In the genomic region with DNA sequence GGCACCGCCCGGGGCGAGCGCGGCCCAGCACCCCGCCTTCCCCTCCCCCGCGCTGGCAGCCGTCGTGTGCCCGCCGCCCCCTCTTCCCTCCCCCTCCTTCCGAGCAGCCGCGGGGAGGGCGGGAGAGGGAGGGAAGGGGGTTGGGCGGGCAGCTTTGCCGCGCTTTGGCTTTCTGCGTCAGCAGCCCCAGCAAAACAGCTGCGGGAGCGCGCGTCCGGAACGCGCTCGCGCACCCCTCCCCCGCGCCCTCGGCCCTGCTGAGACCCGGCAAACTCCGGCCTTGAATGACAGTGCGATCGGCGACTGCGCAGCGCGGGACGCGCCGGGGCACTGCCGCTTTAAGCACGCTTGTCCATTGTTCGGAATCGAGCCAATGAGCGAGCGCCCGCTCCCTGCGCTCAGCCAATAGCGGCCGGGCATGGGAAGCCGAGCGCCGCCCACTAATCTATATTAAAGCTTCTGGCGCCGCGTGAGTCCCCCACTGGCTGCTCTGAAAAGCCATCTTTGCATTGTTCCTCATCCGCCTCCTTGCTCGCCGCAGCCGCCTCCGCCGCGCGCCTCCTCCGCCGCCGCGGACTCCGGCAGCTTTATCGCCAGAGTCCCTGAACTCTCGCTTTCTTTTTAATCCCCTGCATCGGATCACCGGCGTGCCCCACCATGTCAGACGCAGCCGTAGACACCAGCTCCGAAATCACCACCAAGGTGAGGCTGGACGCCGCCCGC, we compare ENCODE assay signal across 8 cellular contexts. TPM values are rescaled to one million over a fixed set of nuclear protein-coding genes. Genes with fewer than 3 reads are reported as not detected.
DNase-seq lines count a peak whose midpoint lies in the region; ATAC-seq, FAIRE-seq and TF ChIP-seq lines count a peak whose summit lies in the region.

A gene with protein sequence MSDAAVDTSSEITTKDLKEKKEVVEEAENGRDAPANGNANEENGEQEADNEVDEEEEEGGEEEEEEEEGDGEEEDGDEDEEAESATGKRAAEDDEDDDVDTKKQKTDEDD (plus strand): TSS at position 476 of the 723 bp plus-strand sequence. CDS start 182 bp downstream, at position 658.

- in situ Hi-C loops in mammary epithelial cell (cut with MboI; ENCODE audit: low sequenced_read_pairs in 2 of 2) = loop anchor here in 1 of 2 donors (5.0 kb wide), 1 partner anchor 96 kb away; no protein-coding TSS in a partner anchor

- peaks cover 16% of the 10 kb centered on the region for H4K20me1 ChIP-seq in mammary epithelial cell (ENCODE audit: insufficient read depth, low read length)

- 2% methylated on average over 20 of the region's 83 CpGs for WGBS in mammary epithelial cell (ENCODE audit: low coverage, missing lambda C conversion rate)
- WGBS in small intestine, 3 donors = 0 to 1% (median 0%) methylated on average over 52 to 83 of the region's 83 CpGs

- no peaks in the 10 kb centered on the region for H3K27me3 ChIP-seq in ACC112 (ENCODE audit: insufficient read depth, low read length)
- H3K27me3 ChIP-seq in WERI-Rb-1 (ENCODE audit: insufficient read depth, low read depth, severe bottlenecking) = no peaks in the 10 kb centered on the region
- no peaks in the 10 kb centered on the region for H3K27me3 ChIP-seq in mammary epithelial cell (ENCODE audit: insufficient read depth, low read length)
- H3K27me3 ChIP-seq in iPS-20b (ENCODE audit: insufficient read depth, low read length) = no peaks in the 10 kb centered on the region
- no peaks in the 10 kb centered on the region for H3K27me3 ChIP-seq in small intestine (ENCODE audit: control insufficient read depth in 2 of 2, insufficient read depth in 2 of 2, low read length in 2 of 2)

- dilution Hi-C loops in mammary epithelial cell (cut with HindIII; ENCODE audit: low sequenced_read_pairs) = no loop called here

- intact Hi-C loops in mammary epithelial cell (cut with micrococcal nuclease) = loop anchor here (5.0 kb wide), 1 partner anchor 246 kb away; a partner anchor contains a TSS

- H3K36me3 ChIP-seq in ACC112 (ENCODE audit: insufficient read depth, low read length) (0 out of 2 replicates have a peak, but pooled peaks cover 5% of the 10 kb centered on the region), WERI-Rb-1 (peaks cover 49% of the 10 kb centered on the region), mammary epithelial cell (ENCODE audit: insufficient read depth, low read length) (peaks cover 8% of the 10 kb centered on the region), iPS-20b (ENCODE audit: insufficient read depth, low read depth, low read length) (peaks cover 32% of the 10 kb centered on the region), small intestine (ENCODE audit: control insufficient read depth in 2 of 2, insufficient read depth in 2 of 2, low read length in 2 of 2) (peaks cover 8% of the 10 kb centered on the region in 2 donors)

- peaks cover 17% of the 10 kb centered on the region for H3K4me1 ChIP-seq in ACC112 (ENCODE audit: control insufficient read depth, insufficient read depth, low read length, unreplicated experiment)
- H3K4me1 ChIP-seq in mammary epithelial cell (ENCODE audit: insufficient read depth, low read length) = peaks cover 25% of the 10 kb centered on the region
- H3K4me1 ChIP-seq in iPS-20b (ENCODE audit: insufficient read depth, low read length) = peaks cover 10% of the 10 kb centered on the region; the same call in 1 of the 2 replicates
- H3K4me1 ChIP-seq in small intestine (ENCODE audit: control insufficient read depth in 2 of 2, insufficient read depth in 1 of 2, low read depth in 1 of 2, low read length in 1 of 2) = peaks cover 0 to 8% of the 10 kb centered on the region in 2 donors

- H2AFZ ChIP-seq in ACC112 (ENCODE audit: low read length, unreplicated experiment) (peak within 1 kb of the TSS; percentile 94), mammary epithelial cell (ENCODE audit: low read depth, low read length) (peak within 1 kb of the TSS; percentile 97)

- BruUV-seq in mammary epithelial cell (replicated peaks; lab: Mats Ljungman, UMichigan) = no TSS peak

- H3K9me3 ChIP-seq in WERI-Rb-1 (ENCODE audit: severe bottlenecking) = peaks cover 2% of the 10 kb centered on the region
- no peaks in the 10 kb centered on the region for H3K9me3 ChIP-seq in mammary epithelial cell (replicated peaks; ENCODE audit: insufficient read depth, low read length)
- no peaks in the 10 kb centered on the region for H3K9me3 ChIP-seq in iPS-20b (ENCODE audit: insufficient read depth, low read depth, low read length)
- no peaks in the 10 kb centered on the region for H3K9me3 ChIP-seq in small intestine (ENCODE audit: control insufficient read depth, low read depth)

- H3K4me2 ChIP-seq in mammary epithelial cell (ENCODE audit: insufficient read depth, low read depth, low read length) = peak within 1 kb of the TSS; percentile 74

- DNase-seq in NCI-H2227 (lab: John Stamatoyannopoulos, UW; ENCODE audit: unreplicated experiment) (peak; percentile 99), WERI-Rb-1 (peak; percentile 99), mammary epithelial cell (peak; percentile 99), small intestine (peak; percentile 99)

- peaks cover 52% of the 10 kb centered on the region for H3K79me2 ChIP-seq in ACC112 (ENCODE audit: control insufficient read depth, insufficient read depth, low read length, unreplicated experiment)
- H3K79me2 ChIP-seq in mammary epithelial cell (ENCODE audit: insufficient read depth, low read length) = peaks cover 49% of the 10 kb centered on the region

- H3K4me3 ChIP-seq in ACC112 (ENCODE audit: low read depth, low read length) = peak within 1 kb of the TSS; percentile 87
- peak within 1 kb of the TSS; percentile 98 for H3K4me3 ChIP-seq in WERI-Rb-1 (ENCODE audit: low read depth, low read length)
- H3K4me3 ChIP-seq in mammary epithelial cell (replicated peaks in 1 of 3; ENCODE audit: insufficient read depth in 1 of 3, low read depth in 2 of 3, low read length in 3 of 3) = peak within 1 kb of the TSS; percentile 67 to 87 (median 81)
- H3K4me3 ChIP-seq in iPS-20b (ENCODE audit: low read length) = peak within 1 kb of the TSS; percentile 97
- H3K4me3 ChIP-seq in small intestine (ENCODE audit: low read depth in 1 of 2, low read length in 2 of 2) = peak within 1 kb of the TSS; percentile 95 to 99

- no peak for FAIRE-seq in small intestine (lab: Jason Lieb, UNC)

- no peak for TF ChIP-seq CTCF in WERI-Rb-1 (IDR thresholded peaks at IDR 0.05; ENCODE audit: low read depth, low read length)
- TF ChIP-seq CTCF in mammary epithelial cell (conservative IDR thresholded peaks at IDR 0.05 in 1 of 2, IDR thresholded peaks at IDR 0.05 in 1 of 2; ENCODE audit: extremely low read depth in 1 of 2, insufficient read depth in 1 of 2, low read depth in 1 of 2, low read length in 2 of 2) = peak in 1 of 2 donors; percentile 2

- H3K27ac ChIP-seq in ACC112 (ENCODE audit: low read depth, low read length) (peak within 1 kb of the TSS; percentile 94), WERI-Rb-1 (peak within 1 kb of the TSS; percentile 100), mammary epithelial cell (ENCODE audit: insufficient read depth, low read depth, low read length) (peak within 1 kb of the TSS; percentile 94), iPS-20b (ENCODE audit: low read length) (peak within 1 kb of the TSS; percentile 94), small intestine (ENCODE audit: low read depth in 1 of 2, low read length in 1 of 2) (peak within 1 kb of the TSS; percentile 99 to 100)

- H3K9ac ChIP-seq in mammary epithelial cell (ENCODE audit: insufficient read depth, low read length) (peak within 1 kb of the TSS; percentile 89), iPS-20b (ENCODE audit: low read depth, low read length) (peak within 1 kb of the TSS; percentile 100)

- peak; percentile 58 for ATAC-seq in GM18873 (IDR thresholded peaks at IDR 0.05; ENCODE audit: low FRiP score, unreplicated experiment)
- peak; percentile 51 for ATAC-seq in HG03139 (IDR thresholded peaks at IDR 0.05; ENCODE audit: unreplicated experiment)

- CTCF ChIA-PET in mammary epithelial cell (lab: Charles Lee; ENCODE audit: low non-redundant PET) = interaction anchor here (0.7 kb wide), 1 partner anchor 9 kb away, joined by 3 read pairs; no protein-coding TSS in a partner anchor

RNA-seq across cellular contexts. Expression of the gene that starts here (rescaled TPM):
- total RNA-seq in mammary epithelial cell = 100 to 1,000 TPM; 300 to 544 TPM
- 651 TPM for polyA plus RNA-seq in mammary epithelial cell
- 178 TPM for polyA minus RNA-seq in mammary epithelial cell
- 1,000 to 10,000 TPM; 1,019 to 2,156 (median 1,110) TPM for polyA plus RNA-seq in small intestine

Comparison
In these comparisons a context has a peak if more than half of its experiments do, and no peak if none do; other contexts are left out.
1. Peak in every context shown above with its lines: DNase-seq, ATAC-seq, H3K4me3 ChIP-seq and H3K27ac ChIP-seq.